ENCODE assay signal across 16 cellular contexts in the genomic region with DNA sequence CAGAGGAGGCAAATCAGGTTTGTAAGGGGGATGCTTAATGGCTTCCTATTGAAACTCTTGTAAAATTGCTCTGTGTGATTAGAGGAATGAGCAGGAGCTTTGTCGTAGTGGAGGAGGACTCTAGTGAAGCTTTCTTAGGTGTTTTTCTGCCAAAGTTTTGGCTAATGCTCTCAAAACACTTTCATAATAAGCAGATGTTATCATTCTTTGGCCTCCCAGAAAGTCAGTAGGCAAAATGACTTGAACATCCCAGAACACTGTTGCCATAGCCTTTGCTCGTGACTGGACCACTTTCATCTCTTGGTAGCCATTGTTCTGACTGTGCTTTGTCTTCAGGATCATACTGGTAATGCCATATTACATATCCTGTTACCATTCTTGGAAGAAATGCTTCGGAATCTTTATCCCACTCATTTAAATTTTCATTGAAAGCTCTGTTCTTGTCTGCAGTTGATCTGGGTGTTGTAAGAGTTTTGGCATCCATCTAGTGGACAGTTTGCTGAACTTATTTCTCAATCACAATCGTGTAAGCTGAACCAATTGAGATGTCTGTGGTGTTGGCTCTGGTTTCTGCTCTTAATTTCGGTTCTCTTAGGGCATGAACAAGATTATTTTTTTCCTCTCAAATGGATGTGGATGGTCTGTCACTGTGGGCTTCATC.
DNase-seq lines count a peak whose midpoint lies in the region; ATAC-seq and TF ChIP-seq lines count a peak whose summit lies in the region.
"Had no signal": no experiment of that assay in that cellular context is flagged by ENCODE, and none has a peak within 500 bp of the region (broad histone marks: within the 10 kb centered on the region; RNA-seq: fewer than 3 reads in every experiment).

No MANE protein-coding gene starts in this region.

- H3K27me3 ChIP-seq in GM06990 (replicated peaks; ENCODE audit: control insufficient read depth, insufficient read depth, low read length) (no peaks in the 10 kb centered on the region), psoas muscle (ENCODE audit: insufficient read depth in 3 of 3, low read length in 2 of 3) (no peaks in the 10 kb centered on the region)
- H3K27me3 ChIP-seq: MG63 had no signal

- no peaks in the 10 kb centered on the region for H3K36me3 Mint-ChIP-seq in activated T-helper 2 cell treated with anti-CD3 and anti-CD28 coated beads, Interferon-gamma antibody, Interleukin-2, Interleukin-4, amounts not matched to agents 10 μg/mL and 5 μg/mL and 100 μg/mL, durations not matched to agents 14 hours and 24 hours and 36 hours (ENCODE audit: low read depth)
- H3K36me3 Mint-ChIP-seq: stimulated activated effector memory CD8-positive, alpha-beta T cell treated with anti-CD3 and anti-CD28 coated beads, Interleukin-12 subunit alpha, Interleukin-12 subunit beta, amount 100 ng/mL, for 72 hours had no signal

- DNase-seq in GM06990 (ENCODE audit: extremely low read depth, insufficient read length) (no peak), LHCN-M2 (ENCODE audit: low read depth) (peak; percentile 26), epithelial cell of esophagus (ENCODE audit: low read depth) (no peak), psoas muscle (no peak), SK-N-DZ (ENCODE audit: low spot score) (no peak)
- no peak for DNase-seq in activated T-helper 2 cell treated with anti-CD3 and anti-CD28 coated beads, Interferon-gamma antibody, Interleukin-2, Interleukin-4, amounts not matched to agents 10 μg/mL and 5 μg/mL and 100 μg/mL, durations not matched to agents 14 hours and 24 hours and 36 hours (ENCODE audit: low spot score)
- DNase-seq: activated T-cell treated with anti-CD3 and anti-CD28 coated beads for 4 hours, DND-41, H7, MG63, SHP77 had no signal

- peak; percentile 4 for TF ChIP-seq CTCF in GM06990 (IDR thresholded peaks at IDR 0.05; ENCODE audit: insufficient read depth, low read length, poor library complexity, severe bottlenecking)
- peak; percentile 11 for TF ChIP-seq CTCF in epithelial cell of esophagus (IDR thresholded peaks at IDR 0.05; ENCODE audit: insufficient read depth, low read depth, low read length, missing control alignments)
- peak; percentile 16 for TF ChIP-seq CTCF in psoas muscle (IDR thresholded peaks at IDR 0.05)

- H3K27ac ChIP-seq in psoas muscle: no peak overlapping the region
- H3K27ac ChIP-seq: epithelial cell of prostate had no signal

- WGBS in psoas muscle, 3 donors: 41 to 53% (median 44%) methylated on average over 5 of the region's 5 CpGs

- H3K4me1 ChIP-seq in psoas muscle: no peaks in the 10 kb centered on the region

- no peak overlapping the region for H3K27ac Mint-ChIP-seq in activated T-helper 2 cell treated with anti-CD3 and anti-CD28 coated beads, Interferon-gamma antibody, Interleukin-2, Interleukin-4, amounts not matched to agents 10 μg/mL and 5 μg/mL and 100 μg/mL, durations not matched to agents 14 hours and 24 hours and 36 hours
- H3K27ac Mint-ChIP-seq: brain; stimulated activated effector memory CD8-positive, alpha-beta T cell treated with anti-CD3 and anti-CD28 coated beads, Interleukin-12 subunit alpha, Interleukin-12 subunit beta, amount 100 ng/mL, for 72 hours had no signal

- peaks cover 11% of the 10 kb centered on the region for H3K9me3 Mint-ChIP-seq in activated T-helper 2 cell treated with anti-CD3 and anti-CD28 coated beads, Interferon-gamma antibody, Interleukin-2, Interleukin-4, amounts not matched to agents 10 μg/mL and 5 μg/mL and 100 μg/mL, durations not matched to agents 14 hours and 24 hours and 36 hours

- H3K36me3 ChIP-seq in GM06990 (ENCODE audit: control insufficient read depth, insufficient read depth, low read length) (no peaks in the 10 kb centered on the region), psoas muscle (ENCODE audit: insufficient read depth in 1 of 2, low read depth in 1 of 2) (no peaks in the 10 kb centered on the region)
- H3K36me3 ChIP-seq: MG63 had no signal

- H3K27me3 Mint-ChIP-seq in activated T-helper 2 cell treated with anti-CD3 and anti-CD28 coated beads, Interferon-gamma antibody, Interleukin-2, Interleukin-4, amounts not matched to agents 10 μg/mL and 5 μg/mL and 100 μg/mL, durations not matched to agents 14 hours and 24 hours and 36 hours (ENCODE audit: low read depth): no peaks in the 10 kb centered on the region
- H3K27me3 Mint-ChIP-seq: brain had no signal

- H3K4me3 ChIP-seq in GM06990 (replicated peaks; ENCODE audit: low read depth, low read length) (no peak overlapping the region), epithelial cell of esophagus (ENCODE audit: low read length) (no peak overlapping the region), psoas muscle (no peak overlapping the region)
- H3K4me3 ChIP-seq: MG63 had no signal

- H3K4me3 Mint-ChIP-seq in activated T-helper 2 cell treated with anti-CD3 and anti-CD28 coated beads, Interferon-gamma antibody, Interleukin-2, Interleukin-4, amounts not matched to agents 10 μg/mL and 5 μg/mL and 100 μg/mL, durations not matched to agents 14 hours and 24 hours and 36 hours (ENCODE audit: low read depth): no peak overlapping the region
- H3K4me3 Mint-ChIP-seq: brain; stimulated activated effector memory CD8-positive, alpha-beta T cell treated with anti-CD3 and anti-CD28 coated beads, Interleukin-12 subunit alpha, Interleukin-12 subunit beta, amount 100 ng/mL, for 72 hours had no signal

- intact Hi-C loops in psoas muscle (cut with DNase I): no loop called here
- intact Hi-C loops in activated T-helper 2 cell treated with anti-CD3 and anti-CD28 coated beads, Interferon-gamma antibody, Interleukin-2, Interleukin-4, amounts not matched to agents 10 μg/mL and 5 μg/mL and 100 μg/mL, durations not matched to agents 14 hours and 24 hours and 36 hours (cut with micrococcal nuclease): no loop called here

- ATAC-seq in psoas muscle (peak in 3 of 4 donors; percentile 67 to 82 (median 68)), HG03280 (IDR thresholded peaks at IDR 0.05; ENCODE audit: unreplicated experiment) (no peak), HG03442 (IDR thresholded peaks at IDR 0.05; ENCODE audit: unreplicated experiment) (no peak)
- ATAC-seq: stimulated activated effector memory CD8-positive, alpha-beta T cell treated with anti-CD3 and anti-CD28 coated beads, Interleukin-12 subunit alpha, Interleukin-12 subunit beta, amount 100 ng/mL, for 72 hours had no signal

- H3K9me3 ChIP-seq in psoas muscle: peaks cover 9% of the 10 kb centered on the region

- H3K4me1 Mint-ChIP-seq in activated T-helper 2 cell treated with anti-CD3 and anti-CD28 coated beads, Interferon-gamma antibody, Interleukin-2, Interleukin-4, amounts not matched to agents 10 μg/mL and 5 μg/mL and 100 μg/mL, durations not matched to agents 14 hours and 24 hours and 36 hours (ENCODE audit: low read depth): peaks cover 2% of the 10 kb centered on the region
- H3K4me1 Mint-ChIP-seq: brain; stimulated activated effector memory CD8-positive, alpha-beta T cell treated with anti-CD3 and anti-CD28 coated beads, Interleukin-12 subunit alpha, Interleukin-12 subunit beta, amount 100 ng/mL, for 72 hours had no signal

Comparison
In these comparisons a context has a peak if more than half of its experiments do, and no peak if none do; other contexts are left out.
1. ATAC-seq: peak in psoas muscle (3 of 4); none in HG03280 (single experiment) and HG03442 (single experiment).
2. Peak in every context shown above with its lines, with median percentiles within 50 percentile points of each other: CTCF ChIP-seq.